Comparison of ENCODE assay signal across 20 cellular contexts in the genomic region with DNA sequence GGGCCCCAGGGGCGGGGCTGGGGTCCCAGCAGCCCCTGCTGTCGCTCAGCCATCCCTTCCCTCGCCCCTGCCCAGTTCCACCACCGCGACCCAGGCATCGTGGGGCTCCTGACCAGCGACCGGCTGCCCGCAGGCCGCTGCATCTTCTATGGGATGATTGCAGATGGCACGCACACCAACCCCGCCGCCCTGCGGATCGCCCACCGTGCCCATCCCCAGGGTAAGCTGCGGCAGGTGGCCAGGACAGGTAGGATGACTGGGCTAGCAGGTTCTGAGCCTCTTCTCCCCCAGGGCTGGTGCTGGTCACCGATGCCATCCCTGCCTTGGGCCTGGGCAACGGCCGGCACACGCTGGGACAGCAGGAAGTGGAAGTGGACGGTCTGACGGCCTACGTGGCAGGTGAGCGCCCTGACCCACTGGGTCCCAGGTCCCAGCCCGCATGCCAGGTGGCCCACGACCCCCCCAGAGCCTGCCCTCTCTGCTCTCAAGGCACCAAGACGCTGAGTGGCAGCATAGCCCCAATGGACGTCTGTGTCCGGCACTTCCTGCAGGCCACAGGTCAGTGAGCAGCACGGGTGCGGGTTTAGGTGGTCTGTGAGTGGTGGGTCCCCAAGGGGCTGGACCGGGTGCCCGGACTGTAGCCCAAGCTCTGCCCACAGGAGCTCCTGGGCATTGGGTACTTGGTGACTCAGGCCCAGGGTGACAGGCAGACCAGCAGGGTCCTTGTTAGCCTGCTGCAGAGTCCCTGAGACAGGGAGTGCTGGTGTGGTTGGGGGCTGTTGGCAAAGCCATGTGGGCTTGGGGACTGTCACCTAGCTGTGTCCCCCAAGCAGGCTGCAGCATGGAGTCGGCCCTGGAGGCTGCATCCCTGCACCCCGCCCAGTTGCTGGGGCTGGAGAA. TPM values are rescaled to one million over a fixed set of nuclear protein-coding genes. Genes with fewer than 3 reads are reported as not detected.
DNase-seq lines count a peak whose midpoint lies in the region; ATAC-seq and TF ChIP-seq lines count a peak whose summit lies in the region.
"Had no signal": no experiment of that assay in that cellular context is flagged by ENCODE, and none has a peak within 500 bp of the region (broad histone marks: within the 10 kb centered on the region; RNA-seq: fewer than 3 reads in every experiment).

No MANE protein-coding gene starts in this region.

- H3K27ac Mint-ChIP-seq in natural killer cell treated with Interleukin-12 subunit alpha and Interleukin-12 subunit beta and Interleukin-15 and Interleukin-18, amount 100 ng/mL, for 72 hours, result no peak overlapping the region
- no peak overlapping the region for H3K27ac Mint-ChIP-seq in natural killer cell
- peak overlapping the region in 1 of 6 donors; percentile 53 for H3K27ac Mint-ChIP-seq in naive B cell
- no peak overlapping the region for H3K27ac Mint-ChIP-seq in GM23338
- H3K27ac Mint-ChIP-seq: CD14-positive monocyte had no signal

- H3K36me3 ChIP-seq in GM23338 (ENCODE audit: insufficient read depth), result no peaks in the 10 kb centered on the region; the same call in 1 of the 2 replicates

- H3K27me3 ChIP-seq in right cardiac atrium (ENCODE audit: control insufficient read depth, insufficient read depth) (no peaks in the 10 kb centered on the region), GM23338 (ENCODE audit: insufficient read depth) (peaks cover 1% of the 10 kb centered on the region; the same call in 1 of the 2 replicates)

- no peak overlapping the region for H3K4me2 ChIP-seq in GM23338

- H3K36me3 Mint-ChIP-seq in natural killer cell treated with Interleukin-12 subunit alpha and Interleukin-12 subunit beta and Interleukin-15 and Interleukin-18, amount 100 ng/mL, for 72 hours, result no peaks in the 10 kb centered on the region
- no peaks in the 10 kb centered on the region for H3K36me3 Mint-ChIP-seq in natural killer cell
- H3K36me3 Mint-ChIP-seq in naive B cell, result peaks cover 7 to 18% of the 10 kb centered on the region in 2 donors
- H3K36me3 Mint-ChIP-seq in GM23338 (ENCODE audit: low read depth), result peaks cover 22% of the 10 kb centered on the region

- H3K4me1 ChIP-seq in right cardiac atrium (ENCODE audit: control insufficient read depth, insufficient read depth, low read length) (no peaks in the 10 kb centered on the region), GM23338 (ENCODE audit: insufficient read depth) (peaks cover 5% of the 10 kb centered on the region)

- WGBS in right cardiac atrium, result 94% methylated on average over 36 of the region's 36 CpGs

- H4K20me1 ChIP-seq in GM23338 (replicated peaks; ENCODE audit: insufficient read depth), result peaks cover 5% of the 10 kb centered on the region; the same call in 1 of the 2 replicates

- H3K4me3 Mint-ChIP-seq in natural killer cell treated with Interleukin-12 subunit alpha and Interleukin-12 subunit beta and Interleukin-15 and Interleukin-18, amount 100 ng/mL, for 72 hours, result no peak overlapping the region
- H3K4me3 Mint-ChIP-seq in natural killer cell, result no peak overlapping the region
- no peak overlapping the region for H3K4me3 Mint-ChIP-seq in naive B cell
- H3K4me3 Mint-ChIP-seq in GM23338, result no peak overlapping the region
- H3K4me3 Mint-ChIP-seq: CD14-positive monocyte had no signal

- H3F3A ChIP-seq in GM23338 (replicated peaks; ENCODE audit: low read depth), result peaks cover 14% of the 10 kb centered on the region; the same call in 1 of the 2 replicates

- no peaks in the 10 kb centered on the region for H3K9me3 Mint-ChIP-seq in natural killer cell treated with Interleukin-12 subunit alpha and Interleukin-12 subunit beta and Interleukin-15 and Interleukin-18, amount 100 ng/mL, for 72 hours
- H3K9me3 Mint-ChIP-seq in natural killer cell, result no peaks in the 10 kb centered on the region
- H3K9me3 Mint-ChIP-seq in naive B cell, result no peaks in the 10 kb centered on the region
- peaks cover 3% of the 10 kb centered on the region; the same call in 1 of the 3 replicates for H3K9me3 Mint-ChIP-seq in GM23338

- H3K27ac ChIP-seq in right cardiac atrium (ENCODE audit: low read length) (no peak overlapping the region), GM23338 (ENCODE audit: low read depth) (no peak overlapping the region)
- H3K27ac ChIP-seq: GM23248 had no signal

- H3K27me3 Mint-ChIP-seq in natural killer cell treated with Interleukin-12 subunit alpha and Interleukin-12 subunit beta and Interleukin-15 and Interleukin-18, amount 100 ng/mL, for 72 hours, result no peaks in the 10 kb centered on the region
- no peaks in the 10 kb centered on the region for H3K27me3 Mint-ChIP-seq in natural killer cell (ENCODE audit: low read depth in 2 of 2)
- H3K27me3 Mint-ChIP-seq in naive B cell, result no peaks in the 10 kb centered on the region
- H3K27me3 Mint-ChIP-seq in GM23338 (ENCODE audit: insufficient read depth, low read depth, poor library complexity), result peaks cover 17% of the 10 kb centered on the region

- H3K4me1 Mint-ChIP-seq in natural killer cell treated with Interleukin-12 subunit alpha and Interleukin-12 subunit beta and Interleukin-15 and Interleukin-18, amount 100 ng/mL, for 72 hours (ENCODE audit: low read depth in 2 of 2), result peaks cover 16 to 24% of the 10 kb centered on the region in 2 donors
- H3K4me1 Mint-ChIP-seq in natural killer cell (peaks cover 18 to 26% of the 10 kb centered on the region in 2 donors), naive B cell (peaks cover 33 to 48% (median 34%) of the 10 kb centered on the region in 3 donors), GM23338 (peaks cover 8% of the 10 kb centered on the region)

- no peaks in the 10 kb centered on the region for H3K9me3 ChIP-seq in right cardiac atrium (ENCODE audit: control insufficient read depth, low read length)

- ATAC-seq in natural killer cell treated with Interleukin-12 subunit alpha and Interleukin-12 subunit beta and Interleukin-15 and Interleukin-18, amount 100 ng/mL, for 72 hours, result no peak
- ATAC-seq in natural killer cell, result no peak
- no peak for ATAC-seq in right cardiac atrium
- ATAC-seq in naive B cell (ENCODE audit: low read depth in 2 of 2), result no peak
- ATAC-seq in GM18858 (IDR thresholded peaks at IDR 0.05; ENCODE audit: unreplicated experiment), result no peak
- no peak for ATAC-seq in GM23338
- ATAC-seq: Panc1 had no signal

- no peaks in the 10 kb centered on the region for H3K9me2 ChIP-seq in GM23338 (ENCODE audit: insufficient read depth)

- TF ChIP-seq CTCF in natural killer cell (IDR thresholded peaks at IDR 0.05) (no peak), GM23338 (conservative IDR thresholded peaks at IDR 0.05; ENCODE audit: low read depth in 2 of 2) (no peak)

- peak; percentile 48 for DNase-seq in natural killer cell treated with Interleukin-12 subunit alpha and Interleukin-12 subunit beta and Interleukin-15 and Interleukin-18, amount 100 ng/mL, for 72 hours (ENCODE audit: low spot score)
- DNase-seq in natural killer cell (no peak), right cardiac atrium (peak in 2 of 3 donors; percentile 58 to 63), naive B cell (peak; percentile 9), T-helper 1 cell (no peak), GM23338 (ENCODE audit: low spot score) (no peak)
- DNase-seq: ACHN, AML-193, GF-D8, GM23248, KBM-7, MV-4-11, NCI-H1436 treated with DMSO at 0.1 percent for 48 hours, NCI-H2029 treated with DMSO at 0.1 percent for 48 hours, NCI-H524, SIG-M5 had no signal

- H3K79me2 ChIP-seq in GM23338 (replicated peaks; ENCODE audit: insufficient read depth), result no peaks in the 10 kb centered on the region

- H3K4me3 ChIP-seq in right cardiac atrium (ENCODE audit: low read length) (no peak overlapping the region), GM23338 (no peak overlapping the region)
- H3K4me3 ChIP-seq: GM23248 had no signal

- intact Hi-C loops in natural killer cell (cut with micrococcal nuclease), result no loop called here
- intact Hi-C loops in right cardiac atrium (cut with DNase I), result no loop called here

- no peak overlapping the region for H2AFZ ChIP-seq in GM23338
- H2AFZ ChIP-seq: GM23248 had no signal

RNA-seq across cellular contexts. Expression of a gene that starts 2.8 kb away (rescaled TPM):
- not detected for total RNA-seq in natural killer cell treated with Interleukin-12 subunit alpha and Interleukin-12 subunit beta and Interleukin-15 and Interleukin-18, amount 100 ng/mL, for 72 hours
- total RNA-seq in natural killer cell (under 1 TPM; 0.28 to 0.56 (median 0.45) TPM), right cardiac atrium (not detected)
- polyA plus RNA-seq in right cardiac atrium (0.27 TPM), naive B cell (ENCODE audit: low read depth in 6 of 6) (1 to 10 TPM; 2.4 to 5.7 (median 3.5) TPM), GM23338 (2016; fragmentation: Nextera tagmentation; extraction: Ambion mirVana) (7.5 and 10.1 TPM in 2 replicates)
- total RNA-seq in GM23338 (2014; rRNA removed; shearing (Covaris generic)), result 0.31 TPM in 1 of 2 replicates, not detected in the other
- total RNA-seq: Daoy, GM23248 had no signal

RNA-seq across cellular contexts. Expression of a gene that starts 8.2 kb away (rescaled TPM):
- 10 to 100 TPM; 34.1 to 63.9 TPM for total RNA-seq in natural killer cell treated with Interleukin-12 subunit alpha and Interleukin-12 subunit beta and Interleukin-15 and Interleukin-18, amount 100 ng/mL, for 72 hours
- total RNA-seq in natural killer cell (100 to 1,000 TPM; 129 to 162 (median 144) TPM), right cardiac atrium (10 to 100 TPM; 10.6 to 16.5 (median 14.4) TPM)
- polyA plus RNA-seq in right cardiac atrium (12.1 TPM), naive B cell (ENCODE audit: low read depth in 6 of 6) (10 to 100 TPM; 17.6 to 24.0 (median 20.5) TPM), GM23338 (2016; fragmentation: Nextera tagmentation; extraction: Ambion mirVana) (12.2 and 20.2 TPM in 2 replicates)
- 62.1 and 68.1 TPM in 2 replicates for total RNA-seq in GM23338 (2014; rRNA removed; shearing (Covaris generic))

RNA-seq across cellular contexts. Expression of a gene that starts 9.4 kb away (rescaled TPM):
- 10 to 100 TPM; 71.3 to 76.8 TPM for total RNA-seq in natural killer cell treated with Interleukin-12 subunit alpha and Interleukin-12 subunit beta and Interleukin-15 and Interleukin-18, amount 100 ng/mL, for 72 hours
- total RNA-seq in natural killer cell (10 to 100 TPM; 63.1 to 80.7 (median 73.5) TPM), right cardiac atrium (10 to 100 TPM; 35.7 to 44.9 (median 37.8) TPM)
- polyA plus RNA-seq in right cardiac atrium (18.0 TPM), naive B cell (ENCODE audit: low read depth in 6 of 6) (10 to 100 TPM; 16.7 to 44.8 (median 38.9) TPM), GM23338 (2016; fragmentation: Nextera tagmentation; extraction: Ambion mirVana) (13.1 and 19.3 TPM in 2 replicates)
- 24.9 and 25.8 TPM in 2 replicates for total RNA-seq in GM23338 (2014; rRNA removed; shearing (Covaris generic))

RNA-seq across cellular contexts. Expression of a gene that starts 14.7 kb away (rescaled TPM):
- total RNA-seq in natural killer cell treated with Interleukin-12 subunit alpha and Interleukin-12 subunit beta and Interleukin-15 and Interleukin-18, amount 100 ng/mL, for 72 hours, result 100 to 1,000 TPM; 103 to 146 TPM
- 100 to 1,000 TPM; 183 to 242 (median 217) TPM for total RNA-seq in natural killer cell
- total RNA-seq in right cardiac atrium, result 100 to 1,000 TPM; 153 to 180 (median 179) TPM
- 206 TPM for polyA plus RNA-seq in right cardiac atrium
- polyA plus RNA-seq in naive B cell (ENCODE audit: low read depth in 6 of 6), result 100 to 1,000 TPM in 3 of 6 donors, 10 to 100 TPM in 3; 75.4 to 114 (median 98.1) TPM
- total RNA-seq in GM23338 (2014; rRNA removed; shearing (Covaris generic)), result 98.2 and 109 TPM in 2 replicates
- polyA plus RNA-seq in GM23338 (2016; fragmentation: Nextera tagmentation; extraction: Ambion mirVana), result 154 and 162 TPM in 2 replicates

RNA-seq across cellular contexts. Expression of a gene that starts 53.5 kb away (rescaled TPM):
- 10 to 100 TPM; 22.0 to 39.9 TPM for total RNA-seq in natural killer cell treated with Interleukin-12 subunit alpha and Interleukin-12 subunit beta and Interleukin-15 and Interleukin-18, amount 100 ng/mL, for 72 hours
- 10 to 100 TPM in 2 of 3 donors, 1 to 10 TPM in 1; 7.2 to 13.0 (median 10.9) TPM for total RNA-seq in natural killer cell
- total RNA-seq in right cardiac atrium, result 10 to 100 TPM; 11.6 to 15.5 (median 13.0) TPM
- 5.7 TPM for polyA plus RNA-seq in right cardiac atrium
- polyA plus RNA-seq in naive B cell (ENCODE audit: low read depth in 6 of 6), result 1 to 10 TPM in 4 of 6 donors, under 1 TPM in 2; 0.22 to 3.3 (median 2.5) TPM
- 19.3 and 21.0 TPM in 2 replicates for total RNA-seq in GM23338 (2014; rRNA removed; shearing (Covaris generic))
- 5.4 and 6.1 TPM in 2 replicates for polyA plus RNA-seq in GM23338 (2016; fragmentation: Nextera tagmentation; extraction: Ambion mirVana)

Comparison
In these comparisons a context has a peak if more than half of its experiments do, and no peak if none do; other contexts are left out.
1. DNase-seq: peak in natural killer cell treated with Interleukin-12 subunit alpha and Interleukin-12 subunit beta and Interleukin-15 and Interleukin-18, amount 100 ng/mL, for 72 hours (single experiment), right cardiac atrium (2 of 3) and naive B cell (single experiment); none in natural killer cell (single experiment), T-helper 1 cell (0 of 5) and GM23338 (single experiment).